1 cellular context compared by ENCODE assay signal in the genomic region with DNA sequence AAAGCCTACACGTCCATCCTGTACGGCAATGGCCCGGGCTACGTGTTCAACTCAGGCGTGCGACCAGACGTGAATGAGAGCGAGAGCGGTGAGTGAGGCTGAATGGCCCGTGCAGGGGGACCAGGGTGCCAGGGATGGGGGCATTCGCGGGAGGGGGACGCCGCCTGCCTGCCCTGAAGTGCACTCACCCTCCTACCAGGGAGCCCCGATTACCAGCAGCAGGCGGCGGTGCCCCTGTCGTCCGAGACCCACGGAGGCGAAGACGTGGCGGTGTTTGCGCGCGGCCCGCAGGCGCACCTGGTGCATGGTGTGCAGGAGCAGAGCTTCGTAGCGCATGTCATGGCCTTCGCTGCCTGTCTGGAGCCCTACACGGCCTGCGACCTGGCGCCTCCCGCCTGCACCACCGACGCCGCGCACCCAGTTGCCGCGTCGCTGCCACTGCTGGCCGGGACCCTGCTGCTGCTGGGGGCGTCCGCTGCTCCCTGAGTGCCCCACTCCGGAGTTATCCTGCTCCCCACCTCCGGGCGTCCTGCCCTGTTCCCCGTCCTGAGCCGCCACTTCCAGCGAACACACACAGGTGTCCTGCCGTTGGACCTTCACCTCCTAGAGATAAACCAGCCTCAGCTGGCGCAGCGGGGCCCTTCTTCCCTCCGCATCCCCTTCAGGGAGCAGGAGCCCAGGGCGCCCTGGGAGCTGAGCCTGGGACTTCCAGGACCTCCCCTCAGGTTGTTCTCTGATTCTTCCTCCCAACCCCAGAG.
TF ChIP-seq lines count a peak whose summit lies in the region.

No MANE protein-coding gene starts in this region.

TF ChIP-seq in HepG2, 621 proteins besides CTCF, POLR2A, EP300 and RAD21:
- no peak for TF ChIP-seq PBX3 (CRISPR knock-in tag; IDR thresholded peaks at IDR 0.05; ENCODE audit: borderline replicate concordance)
- TF ChIP-seq RXRA (CRISPR knock-in tag; IDR thresholded peaks at IDR 0.05), result no peak
- TF ChIP-seq, protein P1, sequence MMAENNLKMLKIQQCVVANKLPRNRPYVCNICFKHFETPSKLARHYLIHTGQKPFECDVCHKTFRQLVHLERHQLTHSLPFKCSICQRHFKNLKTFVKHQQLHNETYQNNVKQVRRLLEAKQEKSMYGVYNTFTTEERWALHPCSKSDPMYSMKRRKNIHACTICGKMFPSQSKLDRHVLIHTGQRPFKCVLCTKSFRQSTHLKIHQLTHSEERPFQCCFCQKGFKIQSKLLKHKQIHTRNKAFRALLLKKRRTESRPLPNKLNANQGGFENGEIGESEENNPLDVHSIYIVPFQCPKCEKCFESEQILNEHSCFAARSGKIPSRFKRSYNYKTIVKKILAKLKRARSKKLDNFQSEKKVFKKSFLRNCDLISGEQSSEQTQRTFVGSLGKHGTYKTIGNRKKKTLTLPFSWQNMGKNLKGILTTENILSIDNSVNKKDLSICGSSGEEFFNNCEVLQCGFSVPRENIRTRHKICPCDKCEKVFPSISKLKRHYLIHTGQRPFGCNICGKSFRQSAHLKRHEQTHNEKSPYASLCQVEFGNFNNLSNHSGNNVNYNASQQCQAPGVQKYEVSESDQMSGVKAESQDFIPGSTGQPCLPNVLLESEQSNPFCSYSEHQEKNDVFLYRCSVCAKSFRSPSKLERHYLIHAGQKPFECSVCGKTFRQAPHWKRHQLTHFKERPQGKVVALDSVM (CRISPR knock-in tag; IDR thresholded peaks at IDR 0.05), result no peak
